ENCODE assay signal across 14 cellular contexts in genomic region chr7:126574838-126575250, GRCh38.
DNase-seq lines count a peak whose midpoint lies in the region; ATAC-seq, FAIRE-seq and TF ChIP-seq lines count a peak whose summit lies in the region.
"Had no signal": no experiment of that assay in that cellular context is flagged by ENCODE, and none has a peak within 500 bp of the region (broad histone marks: within the 10 kb centered on the region; RNA-seq: fewer than 3 reads in every experiment).

No MANE protein-coding gene starts in this region.

- DNase-seq in DMS53 (lab: John Stamatoyannopoulos, UW) (peak; percentile 75), HTR-8/SVneo (ENCODE audit: insufficient read length, low spot score) (peak; percentile 9), astrocyte (ENCODE audit: low read depth) (peak; percentile 69), kidney epithelial cell (ENCODE audit: low read depth) (peak; percentile 51), NCI-H1436 (lab: John Stamatoyannopoulos, UW) (no peak), GF-D8 (lab: John Stamatoyannopoulos, UW) (no peak)
- DNase-seq in natural killer cell treated with Interleukin-12 subunit alpha and Interleukin-12 subunit beta and Interleukin-15 and Interleukin-18, amount 100 ng/mL, for 72 hours (ENCODE audit: low spot score), result no peak
- DNase-seq: activated CD4-positive, alpha-beta T cell treated with anti-CD3 and anti-CD28 coated beads, Interleukin-2, amount 10 ng/mL, durations not matched to agents 24 days and 14 days; activated naive CD4-positive, alpha-beta T cell treated with Interleukin-2 at 50 U/mL for 16 hours; dermis blood vessel endothelial cell; naive thymus-derived CD8-positive, alpha-beta T cell; NCI-H1930 had no signal

- H3K36me3 ChIP-seq in astrocyte (ENCODE audit: insufficient read depth, low read length), result no peaks in the 10 kb centered on the region
- no peaks in the 10 kb centered on the region for H3K36me3 ChIP-seq in kidney epithelial cell (ENCODE audit: control insufficient read depth, insufficient read depth, low read length)

- no peak overlapping the region for H3K4me3 Mint-ChIP-seq in astrocyte (ENCODE audit: unreplicated experiment)
- no peak overlapping the region for H3K4me3 Mint-ChIP-seq in natural killer cell treated with Interleukin-12 subunit alpha and Interleukin-12 subunit beta and Interleukin-15 and Interleukin-18, amount 100 ng/mL, for 72 hours
- H3K4me3 Mint-ChIP-seq: activated CD4-positive, alpha-beta T cell treated with anti-CD3 and anti-CD28 coated beads, Interleukin-2, amount 10 ng/mL, durations not matched to agents 24 days and 14 days; naive thymus-derived CD8-positive, alpha-beta T cell; stimulated activated effector memory CD8-positive, alpha-beta T cell treated with anti-CD3 and anti-CD28 coated beads, Interleukin-12 subunit alpha, Interleukin-12 subunit beta, amount 100 ng/mL, for 72 hours had no signal

- H3K79me2 ChIP-seq in astrocyte (ENCODE audit: insufficient read depth, low read length), result no peaks in the 10 kb centered on the region

- H3K9ac ChIP-seq in astrocyte (ENCODE audit: low read length), result peak overlapping the region; percentile 70

- H3K27ac Mint-ChIP-seq in astrocyte (ENCODE audit: unreplicated experiment), result peak overlapping the region; percentile 98
- H3K27ac Mint-ChIP-seq in natural killer cell treated with Interleukin-12 subunit alpha and Interleukin-12 subunit beta and Interleukin-15 and Interleukin-18, amount 100 ng/mL, for 72 hours, result no peak overlapping the region
- H3K27ac Mint-ChIP-seq: activated CD4-positive, alpha-beta T cell treated with anti-CD3 and anti-CD28 coated beads, Interleukin-2, amount 10 ng/mL, durations not matched to agents 24 days and 14 days; naive thymus-derived CD8-positive, alpha-beta T cell; stimulated activated effector memory CD8-positive, alpha-beta T cell treated with anti-CD3 and anti-CD28 coated beads, Interleukin-12 subunit alpha, Interleukin-12 subunit beta, amount 100 ng/mL, for 72 hours had no signal

- H3K4me3 ChIP-seq in astrocyte (ENCODE audit: insufficient read depth, low read depth, low read length) (peak overlapping the region; percentile 18), kidney epithelial cell (ENCODE audit: low read depth, low read length) (no peak overlapping the region)

- ATAC-seq in GM21786 (IDR thresholded peaks at IDR 0.05; ENCODE audit: unreplicated experiment), result no peak
- ATAC-seq in natural killer cell treated with Interleukin-12 subunit alpha and Interleukin-12 subunit beta and Interleukin-15 and Interleukin-18, amount 100 ng/mL, for 72 hours, result no peak
- ATAC-seq: naive thymus-derived CD8-positive, alpha-beta T cell; stimulated activated effector memory CD8-positive, alpha-beta T cell treated with anti-CD3 and anti-CD28 coated beads, Interleukin-12 subunit alpha, Interleukin-12 subunit beta, amount 100 ng/mL, for 72 hours had no signal

- no peaks in the 10 kb centered on the region for H3K27me3 Mint-ChIP-seq in astrocyte (ENCODE audit: low read depth, unreplicated experiment)
- H3K27me3 Mint-ChIP-seq in natural killer cell treated with Interleukin-12 subunit alpha and Interleukin-12 subunit beta and Interleukin-15 and Interleukin-18, amount 100 ng/mL, for 72 hours, result no peaks in the 10 kb centered on the region
- H3K27me3 Mint-ChIP-seq: activated CD4-positive, alpha-beta T cell treated with anti-CD3 and anti-CD28 coated beads, Interleukin-2, amount 10 ng/mL, durations not matched to agents 24 days and 14 days had no signal

- peak overlapping the region; percentile 77 for H3K4me2 ChIP-seq in astrocyte (ENCODE audit: low read length)

- peaks cover 2% of the 10 kb centered on the region for H3K9me3 Mint-ChIP-seq in astrocyte (ENCODE audit: unreplicated experiment)
- H3K9me3 Mint-ChIP-seq in natural killer cell treated with Interleukin-12 subunit alpha and Interleukin-12 subunit beta and Interleukin-15 and Interleukin-18, amount 100 ng/mL, for 72 hours, result peaks cover 17% of the 10 kb centered on the region
- H3K9me3 Mint-ChIP-seq: activated CD4-positive, alpha-beta T cell treated with anti-CD3 and anti-CD28 coated beads, Interleukin-2, amount 10 ng/mL, durations not matched to agents 24 days and 14 days had no signal

- FAIRE-seq in HTR-8/SVneo (lab: Jason Lieb, UNC) (no peak), astrocyte (lab: Jason Lieb, UNC) (no peak)

- H3K4me1 ChIP-seq in astrocyte (ENCODE audit: insufficient read depth, low read length), result peaks cover 7% of the 10 kb centered on the region

- H3K4me1 Mint-ChIP-seq in astrocyte (ENCODE audit: low read depth, unreplicated experiment), result peaks cover 47% of the 10 kb centered on the region
- no peaks in the 10 kb centered on the region for H3K4me1 Mint-ChIP-seq in natural killer cell treated with Interleukin-12 subunit alpha and Interleukin-12 subunit beta and Interleukin-15 and Interleukin-18, amount 100 ng/mL, for 72 hours (ENCODE audit: low read depth in 2 of 2)
- H3K4me1 Mint-ChIP-seq: activated CD4-positive, alpha-beta T cell treated with anti-CD3 and anti-CD28 coated beads, Interleukin-2, amount 10 ng/mL, durations not matched to agents 24 days and 14 days; naive thymus-derived CD8-positive, alpha-beta T cell; stimulated activated effector memory CD8-positive, alpha-beta T cell treated with anti-CD3 and anti-CD28 coated beads, Interleukin-12 subunit alpha, Interleukin-12 subunit beta, amount 100 ng/mL, for 72 hours had no signal

- no peaks in the 10 kb centered on the region for H3K9me3 ChIP-seq in astrocyte (ENCODE audit: insufficient read depth, low read depth, low read length)

- peak overlapping the region; percentile 51 for H2AFZ ChIP-seq in astrocyte (ENCODE audit: low read depth, low read length)

- TF ChIP-seq CTCF in astrocyte (IDR thresholded peaks at IDR 0.05; ENCODE audit: insufficient read depth, low read depth, low read length) (no peak), kidney epithelial cell (IDR thresholded peaks at IDR 0.05; ENCODE audit: insufficient read depth, low read length, poor library complexity, severe bottlenecking) (no peak)

- no peaks in the 10 kb centered on the region for H3K36me3 Mint-ChIP-seq in astrocyte (ENCODE audit: low read depth, unreplicated experiment)
- H3K36me3 Mint-ChIP-seq in natural killer cell treated with Interleukin-12 subunit alpha and Interleukin-12 subunit beta and Interleukin-15 and Interleukin-18, amount 100 ng/mL, for 72 hours, result no peaks in the 10 kb centered on the region
- H3K36me3 Mint-ChIP-seq: naive thymus-derived CD8-positive, alpha-beta T cell; stimulated activated effector memory CD8-positive, alpha-beta T cell treated with anti-CD3 and anti-CD28 coated beads, Interleukin-12 subunit alpha, Interleukin-12 subunit beta, amount 100 ng/mL, for 72 hours had no signal

- no peaks in the 10 kb centered on the region for H3K27me3 ChIP-seq in astrocyte (ENCODE audit: insufficient read depth, low read length)
- H3K27me3 ChIP-seq in kidney epithelial cell (ENCODE audit: control insufficient read depth, insufficient read depth, low read length), result no peaks in the 10 kb centered on the region

- peak overlapping the region; percentile 91 for H3K27ac ChIP-seq in astrocyte (ENCODE audit: low read depth, low read length)

- no peaks in the 10 kb centered on the region for H4K20me1 ChIP-seq in astrocyte (ENCODE audit: insufficient read depth, low read length)

Comparison
In these comparisons a context has a peak if more than half of its experiments do, and no peak if none do; other contexts are left out.
1. DNase-seq: peak in DMS53 (single experiment), HTR-8/SVneo (single experiment), astrocyte (single experiment) and kidney epithelial cell (single experiment); none in natural killer cell treated with Interleukin-12 subunit alpha and Interleukin-12 subunit beta and Interleukin-15 and Interleukin-18, amount 100 ng/mL, for 72 hours (single experiment), NCI-H1436 (single experiment) and GF-D8 (single experiment).